ENCODE assay signal across 1 cellular context in genomic region chr11:10606536-10607208, GRCh38.
TF ChIP-seq lines count a peak whose summit lies in the region.

No MANE protein-coding gene starts in this region.

TF ChIP-seq in GM23338, 12 proteins besides CTCF, POLR2A, EP300 and RAD21 (continued from another document):
- no peak for TF ChIP-seq ZNF462 (CRISPR knock-in tag; IDR thresholded peaks at IDR 0.05)
- TF ChIP-seq NANOG (IDR thresholded peaks at IDR 0.05; ENCODE audit: borderline replicate concordance), result no peak
- TF ChIP-seq EZH2 (IDR thresholded peaks at IDR 0.05; ENCODE audit: low read depth, unreplicated experiment), result no peak
- no peak for TF ChIP-seq CREB1 (CRISPR knock-in tag; IDR thresholded peaks at IDR 0.05; ENCODE audit: low read depth)
- TF ChIP-seq STAT1 (IDR thresholded peaks at IDR 0.05; ENCODE audit: unreplicated experiment), result no peak
- TF ChIP-seq JUNB (IDR thresholded peaks at IDR 0.05; ENCODE audit: unreplicated experiment), result no peak
